In the genomic region with DNA sequence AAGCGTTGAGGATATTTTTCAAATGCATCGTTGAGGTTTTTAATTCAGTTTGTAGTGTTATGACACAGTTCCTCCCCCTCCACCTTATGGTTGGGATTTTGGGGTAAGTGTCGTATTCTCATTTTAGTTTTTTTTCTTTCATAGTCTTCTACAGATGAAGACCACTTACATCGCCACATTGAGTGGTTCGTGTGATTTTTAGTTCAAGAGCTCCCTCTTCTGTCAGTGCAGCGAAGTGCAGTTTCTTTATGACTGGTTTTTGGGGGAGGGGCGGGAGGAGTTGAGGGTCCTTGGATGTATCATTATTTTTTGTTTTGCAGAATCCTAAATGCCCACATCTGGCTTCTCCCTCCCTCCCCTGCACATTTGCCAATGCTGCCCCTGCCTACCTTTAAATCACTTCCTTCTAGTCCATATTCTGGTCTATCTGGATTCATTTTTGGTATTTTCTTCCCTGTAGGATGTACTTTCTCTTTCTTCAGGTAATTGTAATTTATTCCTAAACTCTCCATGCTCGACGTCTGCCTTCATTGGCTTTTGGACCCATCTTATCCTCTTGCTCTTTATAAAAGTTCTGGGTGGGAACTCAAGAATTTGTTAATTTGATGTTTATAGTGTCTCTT, we compare ENCODE assay signal across 9 cellular contexts.
DNase-seq lines count a peak whose midpoint lies in the region; ATAC-seq and TF ChIP-seq lines count a peak whose summit lies in the region.
"Had no signal": no experiment of that assay in that cellular context is flagged by ENCODE, and none has a peak within 500 bp of the region (broad histone marks: within the 10 kb centered on the region; RNA-seq: fewer than 3 reads in every experiment).

No MANE protein-coding gene starts in this region.

- no peaks in the 10 kb centered on the region for H4K20me1 ChIP-seq in osteoblast (ENCODE audit: insufficient read depth, low read length)

- no peak for ATAC-seq in activated CD8-positive, alpha-beta memory T cell treated with anti-CD3 and anti-CD28 coated beads, Interleukin-2, amount 10 ng/mL, durations not matched to agents 7 days and 5 days
- ATAC-seq in HG02763 (IDR thresholded peaks at IDR 0.05; ENCODE audit: unreplicated experiment) = no peak
- ATAC-seq in GM19397 (IDR thresholded peaks at IDR 0.05; ENCODE audit: unreplicated experiment) = no peak

- no peak overlapping the region for H3K4me3 ChIP-seq in osteoblast (ENCODE audit: insufficient read depth, low read length)

- no peaks in the 10 kb centered on the region for H3K9me3 Mint-ChIP-seq in activated CD8-positive, alpha-beta memory T cell treated with anti-CD3 and anti-CD28 coated beads, Interleukin-2, amount 10 ng/mL, durations not matched to agents 7 days and 5 days (ENCODE audit: low read depth)
- H3K9me3 Mint-ChIP-seq: activated naive CD4-positive, alpha-beta T cell treated with anti-CD3 and anti-CD28 coated beads, Interleukin-2, amount 50 U/mL, for 24 hours had no signal

- no peak overlapping the region for H2AFZ ChIP-seq in osteoblast (ENCODE audit: low read length)

- no peaks in the 10 kb centered on the region for H3K79me2 ChIP-seq in osteoblast (ENCODE audit: insufficient read depth, low read length)

- peak; percentile 94 for TF ChIP-seq CTCF in LNCAP (IDR thresholded peaks at IDR 0.05)
- peak; percentile 78 for TF ChIP-seq CTCF in osteoblast (IDR thresholded peaks at IDR 0.05; ENCODE audit: extremely low read depth, low read depth, low read length)

- H3K27ac ChIP-seq in osteoblast (ENCODE audit: low read depth, low read length) = no peak overlapping the region

- no peak overlapping the region for H3K4me3 Mint-ChIP-seq in activated CD8-positive, alpha-beta memory T cell treated with anti-CD3 and anti-CD28 coated beads, Interleukin-2, amount 10 ng/mL, durations not matched to agents 7 days and 5 days
- H3K4me3 Mint-ChIP-seq: activated naive CD4-positive, alpha-beta T cell treated with anti-CD3 and anti-CD28 coated beads, Interleukin-2, amount 50 U/mL, for 24 hours had no signal

- H3K36me3 Mint-ChIP-seq in activated CD8-positive, alpha-beta memory T cell treated with anti-CD3 and anti-CD28 coated beads, Interleukin-2, amount 10 ng/mL, durations not matched to agents 7 days and 5 days = no peaks in the 10 kb centered on the region
- H3K36me3 Mint-ChIP-seq: activated naive CD4-positive, alpha-beta T cell treated with anti-CD3 and anti-CD28 coated beads, Interleukin-2, amount 50 U/mL, for 24 hours had no signal

- no peaks in the 10 kb centered on the region for H3K27me3 ChIP-seq in osteoblast (ENCODE audit: insufficient read depth, low read length)

- H3K9me3 ChIP-seq in osteoblast (ENCODE audit: low read depth, low read length) = no peaks in the 10 kb centered on the region

- no peak overlapping the region for H3K27ac Mint-ChIP-seq in activated CD8-positive, alpha-beta memory T cell treated with anti-CD3 and anti-CD28 coated beads, Interleukin-2, amount 10 ng/mL, durations not matched to agents 7 days and 5 days
- H3K27ac Mint-ChIP-seq: activated naive CD4-positive, alpha-beta T cell treated with anti-CD3 and anti-CD28 coated beads, Interleukin-2, amount 50 U/mL, for 24 hours had no signal

- H3K4me2 ChIP-seq in osteoblast (ENCODE audit: insufficient read depth, low read length) = no peak overlapping the region

- peak; percentile 44 for DNase-seq in activated CD8-positive, alpha-beta memory T cell treated with anti-CD3 and anti-CD28 coated beads, Interleukin-2, amount 10 ng/mL, durations not matched to agents 7 days and 5 days
- DNase-seq in activated CD8-positive, alpha-beta memory T cell treated with anti-CD3 and anti-CD28 coated beads, Interleukin-2, amount 50 U/mL, for 4 hours = no peak
- peak; percentile 44 for DNase-seq in RPMI7951 (ENCODE audit: low read depth)
- peak; percentile 54 for DNase-seq in epidermal melanocyte (ENCODE audit: insufficient read length, low spot score)
- peak; percentile 35 for DNase-seq in osteoblast (ENCODE audit: insufficient read length, low spot score, missing footprints)

- CTCF ChIA-PET in activated CD8-positive, alpha-beta memory T cell treated with anti-CD3 and anti-CD28 coated beads, Interleukin-2, amount 10 ng/mL, durations not matched to agents 7 days and 5 days (lab: Charles Lee) = interaction anchor here (0.6 to 1.5 kb wide), 4 partner anchors 9 to 517 kb away, joined by 3 to 6 read pairs (median 3); a partner anchor contains a TSS

- peaks cover 4% of the 10 kb centered on the region for H3K27me3 Mint-ChIP-seq in activated CD8-positive, alpha-beta memory T cell treated with anti-CD3 and anti-CD28 coated beads, Interleukin-2, amount 10 ng/mL, durations not matched to agents 7 days and 5 days

- H3K36me3 ChIP-seq in osteoblast (ENCODE audit: insufficient read depth, low read length) = no peaks in the 10 kb centered on the region

- H3K4me1 Mint-ChIP-seq in activated CD8-positive, alpha-beta memory T cell treated with anti-CD3 and anti-CD28 coated beads, Interleukin-2, amount 10 ng/mL, durations not matched to agents 7 days and 5 days = no peaks in the 10 kb centered on the region
- H3K4me1 Mint-ChIP-seq: activated naive CD4-positive, alpha-beta T cell treated with anti-CD3 and anti-CD28 coated beads, Interleukin-2, amount 50 U/mL, for 24 hours had no signal

- H3K4me1 ChIP-seq in osteoblast (ENCODE audit: insufficient read depth, low read length) = peaks cover 10% of the 10 kb centered on the region
